ENCODE assay signal across 8 cellular contexts in the genomic region with DNA sequence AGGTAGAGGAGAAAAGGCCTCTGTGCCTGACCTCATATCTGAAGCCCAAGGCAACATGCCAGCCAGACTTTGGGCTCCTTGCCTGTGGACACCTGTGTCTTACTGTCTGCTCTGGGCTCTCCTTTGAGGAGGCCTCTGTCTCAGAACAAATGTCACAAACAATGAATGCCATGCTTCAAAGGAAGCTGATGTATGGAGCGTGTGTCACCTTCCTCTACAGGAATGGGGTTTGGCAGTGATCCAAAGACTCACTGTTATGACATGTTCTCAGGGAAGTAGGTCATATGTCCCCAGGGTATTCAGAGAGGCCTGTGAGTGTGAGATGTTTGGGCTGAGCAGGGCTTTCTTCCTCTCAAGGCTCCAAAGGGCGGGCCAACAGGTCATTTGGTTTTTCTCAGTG. TPM values are rescaled to one million over a fixed set of nuclear protein-coding genes. Genes with fewer than 3 reads are reported as not detected.
DNase-seq lines count a peak whose midpoint lies in the region; ATAC-seq and TF ChIP-seq lines count a peak whose summit lies in the region.

No MANE protein-coding gene starts in this region.

- TF ChIP-seq CTCF in Calu3 (IDR thresholded peaks at IDR 0.05; ENCODE audit: unreplicated experiment) (no peak), testis (IDR thresholded peaks at IDR 0.05) (no peak)

- ATAC-seq in HG03469 (IDR thresholded peaks at IDR 0.05; ENCODE audit: unreplicated experiment) (peak; percentile 42), HG03520 (IDR thresholded peaks at IDR 0.05; ENCODE audit: unreplicated experiment) (no peak)

- no peaks in the 10 kb centered on the region for H3K27me3 ChIP-seq in testis

- no peaks in the 10 kb centered on the region for H3K9me3 ChIP-seq in testis

- 90 to 94% methylated on average over 2 of the region's 2 CpGs for WGBS in testis, 2 donors

- H3K4me3 Mint-ChIP-seq in Calu3 (ENCODE audit: low read depth, unreplicated experiment) = no peak overlapping the region

- peak overlapping the region; percentile 39 for H3K27ac Mint-ChIP-seq in Calu3 (ENCODE audit: unreplicated experiment)

- intact Hi-C loops in Calu3 (cut with micrococcal nuclease; ENCODE audit: unreplicated experiment) = loop anchor here (1.0 kb wide), 1 partner anchor 46 kb away; no protein-coding TSS in a partner anchor
- intact Hi-C loops in testis (cut with DNase I; ENCODE audit: low total_unique reads) = no loop called here

- BruUV-seq in Calu3 (replicated peaks; lab: Mats Ljungman, UMichigan) = no TSS peak

- peaks cover 32% of the 10 kb centered on the region for H3K4me1 Mint-ChIP-seq in Calu3 (ENCODE audit: low read depth, unreplicated experiment)

- no peak overlapping the region for H3K4me3 ChIP-seq in testis

- in situ Hi-C loops in KBM-7 (cut with MboI; ENCODE audit: low pct_unique_long_range_greater_than_20kb, low sequenced_read_pairs) = no loop called here

- CTCF ChIA-PET in Calu3 (lab: Charles Lee) = no interaction called here

- no peaks in the 10 kb centered on the region for H3K9me3 Mint-ChIP-seq in Calu3 (ENCODE audit: low read depth, unreplicated experiment)

- no peaks in the 10 kb centered on the region for H3K36me3 Mint-ChIP-seq in Calu3 (ENCODE audit: insufficient read depth, unreplicated experiment)

- no peak for TF ChIP-seq POLR2A in testis (IDR thresholded peaks at IDR 0.05)

- DNase-seq in Calu3 (peak; percentile 69), activated T-cell treated with anti-CD3 and anti-CD28 coated beads for 4 hours (peak; percentile 3), kidney tubule cell (ENCODE audit: low spot score) (peak; percentile 94), germinal center (ENCODE audit: low spot score) (no peak), testis (no peak), KBM-7 (no peak)

- no peak overlapping the region for H3K27ac ChIP-seq in testis

- H3K36me3 ChIP-seq in testis (ENCODE audit: low read depth, missing control alignments) = no peaks in the 10 kb centered on the region

- no peaks in the 10 kb centered on the region for H3K27me3 Mint-ChIP-seq in Calu3 (ENCODE audit: unreplicated experiment)

- H3K4me1 ChIP-seq in testis = peaks cover 9% of the 10 kb centered on the region

RNA-seq across cellular contexts. Expression of a gene that starts 38.4 kb away (rescaled TPM):
- total RNA-seq in Calu3 (2022) (5.9 and 7.6 TPM in 2 replicates), testis (10 to 100 TPM; 15.3 to 26.6 TPM)
- 10.0 TPM for polyA plus RNA-seq in testis (ENCODE audit: insufficient read depth, low read depth, low replicate concordance)

RNA-seq across cellular contexts. Expression of a gene that starts 52.6 kb away (rescaled TPM):
- total RNA-seq in Calu3 (2022) (0.52 and 0.76 TPM in 2 replicates), testis (under 1 TPM in 1 of 2 donors, not detected in 1; 0.55 TPM)
- polyA plus RNA-seq in testis (ENCODE audit: insufficient read depth, low read depth, low replicate concordance) = not detected

Comparison
In these comparisons a context has a peak if more than half of its experiments do, and no peak if none do; other contexts are left out.
1. DNase-seq: peak in Calu3 (single experiment), activated T-cell treated with anti-CD3 and anti-CD28 coated beads for 4 hours (single experiment) and kidney tubule cell (single experiment); none in germinal center (single experiment), testis (single experiment) and KBM-7 (single experiment).